ENCODE assay signal across 8 cellular contexts in genomic region chrX:130539721-130540321, GRCh38.
A peak's percentile ranks its signal among the peaks of the same experiment; 100 is the strongest.
DNase-seq lines count a peak whose midpoint lies in the region; ATAC-seq, FAIRE-seq and TF ChIP-seq lines count a peak whose summit lies in the region.

No MANE protein-coding gene starts in this region.

- H3K36me3 ChIP-seq in upper lobe of left lung: no peaks in the 10 kb centered on the region

- H3K9me3 Mint-ChIP-seq in effector memory CD8-positive, alpha-beta T cell: no peaks in the 10 kb centered on the region

- H3K27me3 ChIP-seq in upper lobe of left lung: no peaks in the 10 kb centered on the region

- TF ChIP-seq CTCF in D721Med (IDR thresholded peaks at IDR 0.05; ENCODE audit: insufficient read depth, missing control alignments): peak; percentile 59
- peak in 4 of 6 experiments; percentile 13 to 51 (median 44) for TF ChIP-seq CTCF in upper lobe of left lung (IDR thresholded peaks at IDR 0.05)

- H3K4me1 ChIP-seq in upper lobe of left lung: no peaks in the 10 kb centered on the region

- H3K4me3 Mint-ChIP-seq in effector memory CD8-positive, alpha-beta T cell: no peak overlapping the region

- ATAC-seq in GM21360 (IDR thresholded peaks at IDR 0.05; ENCODE audit: unreplicated experiment) (peak; percentile 64), upper lobe of left lung (ENCODE audit: low FRiP score in 2 of 2) (no peak)
- no peak for ATAC-seq in effector memory CD8-positive, alpha-beta T cell (replicated peaks)

- no peak overlapping the region for H3K4me3 ChIP-seq in upper lobe of left lung

- no peaks in the 10 kb centered on the region for H3K36me3 Mint-ChIP-seq in effector memory CD8-positive, alpha-beta T cell (ENCODE audit: insufficient read depth)

- H3K4me1 Mint-ChIP-seq in effector memory CD8-positive, alpha-beta T cell (ENCODE audit: low read depth in 2 of 2): no peaks in the 10 kb centered on the region

- 13 to 20% methylated on average over 15 of the region's 15 CpGs for WGBS in upper lobe of left lung, 2 donors

- no peak overlapping the region for H3K27ac ChIP-seq in upper lobe of left lung

- FAIRE-seq in D721Med (lab: Jason Lieb, UNC): no peak

- H3K27me3 Mint-ChIP-seq in effector memory CD8-positive, alpha-beta T cell: peaks cover 11 to 13% of the 10 kb centered on the region in 2 donors

- no peak for TF ChIP-seq POLR2A in upper lobe of left lung (IDR thresholded peaks at IDR 0.05)

- DNase-seq in D721Med (ENCODE audit: insufficient read length, low spot score) (no peak), NAMALWA (ENCODE audit: low spot score) (peak; percentile 57), UCSD-AML1 (lab: John Stamatoyannopoulos, UW; ENCODE audit: unreplicated experiment) (peak; percentile 32), mucosa of gallbladder (ENCODE audit: low spot score) (peak; percentile 36), upper lobe of left lung (peak in 1 of 2 donors; percentile 45)
- peak; percentile 1 to 12 (median 2) for DNase-seq in effector memory CD8-positive, alpha-beta T cell
- no peak for DNase-seq in NK-92 treated with Interleukin-12 subunit alpha and Interleukin-12 subunit beta, amount 100 ng/mL, for 24 hours (lab: John Stamatoyannopoulos, UW)

- H3K27ac Mint-ChIP-seq in effector memory CD8-positive, alpha-beta T cell: no peak overlapping the region

- no peaks in the 10 kb centered on the region for H3K9me3 ChIP-seq in upper lobe of left lung

- no peak for TF ChIP-seq EP300 in upper lobe of left lung (IDR thresholded peaks at IDR 0.05)

Comparison
In these comparisons a context has a peak if more than half of its experiments do, and no peak if none do; other contexts are left out.
1. DNase-seq: peak in NAMALWA (single experiment), UCSD-AML1 (single experiment), effector memory CD8-positive, alpha-beta T cell (3 of 3) and mucosa of gallbladder (single experiment); none in D721Med (single experiment) and NK-92 treated with Interleukin-12 subunit alpha and Interleukin-12 subunit beta, amount 100 ng/mL, for 24 hours (single experiment).